ENCODE assay signal across 8 cellular contexts in the genomic region with DNA sequence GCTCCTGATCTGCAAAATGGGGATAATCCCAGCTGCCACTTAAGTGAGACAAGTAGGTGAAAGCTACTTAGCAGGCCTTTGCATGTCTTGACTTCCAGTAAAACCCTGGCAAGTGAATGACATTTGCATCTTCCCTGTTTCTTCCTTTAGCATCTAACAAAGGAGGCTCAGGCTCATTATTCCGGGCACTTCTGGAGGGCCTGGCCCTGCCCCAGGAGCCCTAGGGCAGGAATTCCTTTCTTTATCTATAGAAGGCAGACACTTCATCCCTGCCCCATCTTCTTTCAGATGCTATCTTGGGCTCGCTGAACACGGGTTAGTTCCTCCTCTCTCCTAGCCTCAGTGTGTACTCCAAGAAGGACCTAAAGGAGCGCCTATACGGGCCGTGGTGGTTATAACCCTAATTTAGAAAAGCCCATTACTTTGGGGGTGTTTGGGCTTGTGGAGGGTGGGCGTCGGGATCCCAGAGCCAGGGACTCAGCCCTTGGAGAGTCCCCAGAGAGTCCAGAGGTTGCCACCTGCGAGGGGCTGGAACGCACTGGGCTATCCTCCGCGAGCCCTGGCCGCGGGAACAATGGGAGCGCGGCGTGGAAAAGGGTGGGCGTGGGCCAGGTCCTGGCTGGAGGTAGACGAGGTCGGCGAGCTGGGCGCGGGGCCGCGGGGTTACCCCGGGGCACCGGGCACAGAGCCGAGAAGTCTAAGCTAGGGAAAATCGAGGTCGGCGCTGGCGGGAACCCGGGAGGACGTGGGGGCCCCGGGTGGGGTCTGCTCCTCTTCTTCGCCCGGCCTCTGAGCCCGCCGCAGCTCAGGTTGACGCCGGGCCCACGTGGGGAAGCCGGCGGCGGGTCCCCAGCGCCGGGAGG.
DNase-seq lines count a peak whose midpoint lies in the region; ATAC-seq and TF ChIP-seq lines count a peak whose summit lies in the region.

No MANE protein-coding gene starts in this region.

- no peak overlapping the region for H2AFZ ChIP-seq in SU-DHL-6 (ENCODE audit: low read depth, low read length, severe bottlenecking)

- peak; percentile 82 for DNase-seq in H7
- no peak for DNase-seq in fibroblast of the aortic adventitia (ENCODE audit: low read depth)
- no peak for DNase-seq in activated CD4-positive, CD25-positive, alpha-beta regulatory T cell treated with anti-CD3 and anti-CD28 coated beads, Interleukin-2, amount 50 U/mL, for 72 hours
- DNase-seq in DMS53 (lab: John Stamatoyannopoulos, UW) = no peak

- H3K9me2 ChIP-seq in SU-DHL-6 (replicated peaks; ENCODE audit: insufficient read depth, low read length) = no peaks in the 10 kb centered on the region

- TF ChIP-seq CTCF in SU-DHL-6 (IDR thresholded peaks at IDR 0.05; ENCODE audit: insufficient read depth, low read length, poor library complexity, severe bottlenecking) = no peak
- TF ChIP-seq CTCF in fibroblast of the aortic adventitia (IDR thresholded peaks at IDR 0.05; ENCODE audit: insufficient read depth, low read length) = no peak

- H3K27me3 ChIP-seq in H7 (ENCODE audit: control insufficient read depth, insufficient read depth, low read length) (peaks cover 49% of the 10 kb centered on the region), SU-DHL-6 (ENCODE audit: low read length) (no peaks in the 10 kb centered on the region), rectal smooth muscle tissue (ENCODE audit: control insufficient read depth, insufficient read depth, low read length) (no peaks in the 10 kb centered on the region)

- peak overlapping the region; percentile 55 for H3K4me2 ChIP-seq in SU-DHL-6 (ENCODE audit: low read depth, low read length, poor library complexity, severe bottlenecking)

- no peak overlapping the region for H3K9ac ChIP-seq in SU-DHL-6 (ENCODE audit: low read length)
- no peak overlapping the region for H3K9ac ChIP-seq in rectal smooth muscle tissue (ENCODE audit: low read length)

- H3F3A ChIP-seq in SU-DHL-6 (ENCODE audit: insufficient read depth) = no peaks in the 10 kb centered on the region

- no peaks in the 10 kb centered on the region for H3K9me3 ChIP-seq in SU-DHL-6 (ENCODE audit: insufficient read depth, low read length)

- H3K4me1 ChIP-seq in rectal smooth muscle tissue (ENCODE audit: control insufficient read depth, insufficient read depth, low read length) = peaks cover 5% of the 10 kb centered on the region

- H3K36me3 ChIP-seq in H7 (replicated peaks; ENCODE audit: control insufficient read depth, insufficient read depth, low read length) (no peaks in the 10 kb centered on the region), SU-DHL-6 (ENCODE audit: low read length) (no peaks in the 10 kb centered on the region), rectal smooth muscle tissue (ENCODE audit: control insufficient read depth, insufficient read depth, low read length) (no peaks in the 10 kb centered on the region)

- H3K27ac ChIP-seq in SU-DHL-6 (ENCODE audit: low read depth, low read length) (no peak overlapping the region), rectal smooth muscle tissue (ENCODE audit: low read depth, low read length) (no peak overlapping the region)

- peak overlapping the region; percentile 46 for H3K4me3 ChIP-seq in H7 (ENCODE audit: insufficient read depth, low read depth, low read length)
- H3K4me3 ChIP-seq in SU-DHL-6 (ENCODE audit: insufficient read depth, low read length, poor library complexity, severe bottlenecking) = no peak overlapping the region
- peak overlapping the region; percentile 86 for H3K4me3 ChIP-seq in fibroblast of the aortic adventitia (ENCODE audit: low read depth, low read length)
- H3K4me3 ChIP-seq in rectal smooth muscle tissue (ENCODE audit: low read length) = peak overlapping the region; percentile 57

- no peak for ATAC-seq in HG03432 (IDR thresholded peaks at IDR 0.05; ENCODE audit: unreplicated experiment)
- ATAC-seq in GM18907 (IDR thresholded peaks at IDR 0.05; ENCODE audit: unreplicated experiment) = no peak

- no peaks in the 10 kb centered on the region for H4K20me1 ChIP-seq in SU-DHL-6 (ENCODE audit: low read depth, low read length)

- H3K79me2 ChIP-seq in SU-DHL-6 (ENCODE audit: insufficient read depth, low read length) = no peaks in the 10 kb centered on the region
